17 cellular contexts compared by ENCODE assay signal in genomic region chr12:90023207-90023870, GRCh38.
"Had no signal": no experiment of that assay in that cellular context is flagged by ENCODE, and none has a peak within 500 bp of the region (broad histone marks: within the 10 kb centered on the region; RNA-seq: fewer than 3 reads in every experiment).

No MANE protein-coding gene starts in this region.

- H3K4me3 ChIP-seq: sigmoid colon, transverse colon had no signal

- H3K27me3 ChIP-seq: foreskin keratinocyte, sigmoid colon, transverse colon had no signal

- H3K27ac ChIP-seq: foreskin keratinocyte, sigmoid colon, transverse colon, VCaP had no signal

- H3K36me3 ChIP-seq: sigmoid colon, transverse colon had no signal

- H3K9me3 ChIP-seq: sigmoid colon, transverse colon had no signal

- H3K9me3 Mint-ChIP-seq: activated T-helper 1 cell treated with anti-CD3 and anti-CD28 coated beads, Interleukin-12 subunit alpha, Interleukin-12 subunit beta, Interleukin-2, Interleukin-4 antibody, amounts not matched to agents 30 ng/mL and 10 ng/mL and 1 ng/mL, durations not matched to agents 14 hours and 24 hours and 36 hours; nephron progenitor cell had no signal

- H3K27me3 Mint-ChIP-seq: memory B cell had no signal

- H3K27ac Mint-ChIP-seq: activated CD8-positive, alpha-beta T cell treated with anti-CD3 and anti-CD28 coated beads, Interleukin-2, amount 10 ng/mL, durations not matched to agents 7 days and 5 days; activated T-helper 1 cell treated with anti-CD3 and anti-CD28 coated beads, Interleukin-12 subunit alpha, Interleukin-12 subunit beta, Interleukin-2, Interleukin-4 antibody, amounts not matched to agents 30 ng/mL and 10 ng/mL and 1 ng/mL, durations not matched to agents 14 hours and 24 hours and 36 hours; memory B cell; nephron progenitor cell had no signal

- H3K4me3 Mint-ChIP-seq: activated CD8-positive, alpha-beta T cell treated with anti-CD3 and anti-CD28 coated beads, Interleukin-2, amount 10 ng/mL, durations not matched to agents 7 days and 5 days; activated T-helper 1 cell treated with anti-CD3 and anti-CD28 coated beads, Interleukin-12 subunit alpha, Interleukin-12 subunit beta, Interleukin-2, Interleukin-4 antibody, amounts not matched to agents 30 ng/mL and 10 ng/mL and 1 ng/mL, durations not matched to agents 14 hours and 24 hours and 36 hours; memory B cell; nephron progenitor cell had no signal

- H3K4me1 Mint-ChIP-seq: memory B cell had no signal

- ATAC-seq: activated CD8-positive, alpha-beta T cell treated with anti-CD3 and anti-CD28 coated beads, Interleukin-2, amount 10 ng/mL, durations not matched to agents 7 days and 5 days; foreskin keratinocyte; left lobe of liver had no signal

- DNase-seq: activated CD4-positive, alpha-beta T cell treated with anti-CD3 and anti-CD28 coated beads for 48 hours; activated CD8-positive, alpha-beta T cell treated with anti-CD3 and anti-CD28 coated beads, Interleukin-2, amount 10 ng/mL, durations not matched to agents 7 days and 5 days; activated naive CD4-positive, alpha-beta T cell; aorta; foreskin keratinocyte; head of caudate nucleus; nephron progenitor cell; sigmoid colon; stimulated activated CD4-positive, alpha-beta T cell treated with anti-CD3 and anti-CD28 coated beads, Interleukin-12 subunit alpha, Interleukin-12 subunit beta, amount 100 ng/mL, for 4 hours; stimulated activated naive CD4-positive, alpha-beta T cell; substantia nigra; T1000; transverse colon had no signal
